Comparison of ENCODE assay signal across 8 cellular contexts in genomic region chr5:157222506-157223230, GRCh38. TPM values are rescaled to one million over a fixed set of nuclear protein-coding genes. Genes with fewer than 3 reads are reported as not detected.
DNase-seq lines count a peak whose midpoint lies in the region; ATAC-seq, FAIRE-seq and TF ChIP-seq lines count a peak whose summit lies in the region.

No MANE protein-coding gene starts in this region.

- peak overlapping the region; percentile 70 for H3K4me3 Mint-ChIP-seq in activated CD8-positive, alpha-beta T cell treated with anti-CD3 and anti-CD28 coated beads, Interleukin-2, amount 10 ng/mL, durations not matched to agents 7 days and 5 days
- no peak overlapping the region for H3K4me3 Mint-ChIP-seq in glutamatergic neuron (ENCODE audit: unreplicated experiment)

- peaks cover 90% of the 10 kb centered on the region for H3K4me1 Mint-ChIP-seq in activated CD8-positive, alpha-beta T cell treated with anti-CD3 and anti-CD28 coated beads, Interleukin-2, amount 10 ng/mL, durations not matched to agents 7 days and 5 days (ENCODE audit: low read depth)
- H3K4me1 Mint-ChIP-seq in glutamatergic neuron (ENCODE audit: low read depth, unreplicated experiment) = no peaks in the 10 kb centered on the region

- H3K9me3 Mint-ChIP-seq in activated CD8-positive, alpha-beta T cell treated with anti-CD3 and anti-CD28 coated beads, Interleukin-2, amount 10 ng/mL, durations not matched to agents 7 days and 5 days (ENCODE audit: insufficient read depth) = no peaks in the 10 kb centered on the region
- no peaks in the 10 kb centered on the region for H3K9me3 Mint-ChIP-seq in glutamatergic neuron (ENCODE audit: unreplicated experiment)

- H3K27me3 Mint-ChIP-seq in activated CD8-positive, alpha-beta T cell treated with anti-CD3 and anti-CD28 coated beads, Interleukin-2, amount 10 ng/mL, durations not matched to agents 7 days and 5 days (ENCODE audit: low read depth) = no peaks in the 10 kb centered on the region
- H3K27me3 Mint-ChIP-seq in glutamatergic neuron (ENCODE audit: unreplicated experiment) = no peaks in the 10 kb centered on the region

- POLR2A ChIA-PET in activated CD8-positive, alpha-beta T cell treated with anti-CD3 and anti-CD28 coated beads, Interleukin-2, amount 10 ng/mL, durations not matched to agents 7 days and 5 days (lab: Charles Lee) = interaction anchor here (0.6 to 11.1 kb wide), 9 partner anchors 9 to 84 kb away, joined by 3 to 148 read pairs (median 3); partner anchors contain the start of gene ITK

- CTCF ChIA-PET in activated CD8-positive, alpha-beta T cell treated with anti-CD3 and anti-CD28 coated beads, Interleukin-2, amount 10 ng/mL, durations not matched to agents 7 days and 5 days (lab: Charles Lee) = interaction anchor here (1.0 to 2.6 kb wide), 2 partner anchors 73 to 120 kb away, joined by 3 to 14 read pairs; no protein-coding TSS in a partner anchor

- TF ChIP-seq CTCF in glutamatergic neuron (IDR thresholded peaks at IDR 0.05; ENCODE audit: partially characterized antibody, unreplicated experiment) = no peak

- peak; percentile 86 for DNase-seq in activated effector memory CD4-positive, alpha-beta T cell treated with anti-CD3 and anti-CD28 coated beads, Interleukin-2, amount 50 U/mL, for 16 hours
- DNase-seq in activated effector memory CD4-positive, alpha-beta T cell treated with Interleukin-2 at 50 U/mL for 16 hours = no peak
- DNase-seq in activated CD8-positive, alpha-beta T cell treated with anti-CD3 and anti-CD28 coated beads, Interleukin-2, amount 10 ng/mL, durations not matched to agents 7 days and 5 days = peak; percentile 79
- DNase-seq in glomerular visceral epithelial cell (ENCODE audit: extremely low spot score) = peak; percentile 87
- DNase-seq in urothelium cell line (ENCODE audit: low spot score) = peak; percentile 65
- no peak for DNase-seq in NCI-H2196 treated with DMSO at 0.1 percent for 48 hours (lab: John Stamatoyannopoulos, UW; ENCODE audit: unreplicated experiment)
- DNase-seq in 8988T = no peak
- DNase-seq in glutamatergic neuron = no peak

- H3K27ac Mint-ChIP-seq in activated CD8-positive, alpha-beta T cell treated with anti-CD3 and anti-CD28 coated beads, Interleukin-2, amount 10 ng/mL, durations not matched to agents 7 days and 5 days = peak overlapping the region; percentile 93
- H3K27ac Mint-ChIP-seq in glutamatergic neuron (ENCODE audit: unreplicated experiment) = no peak overlapping the region

- peak; percentile 52 for FAIRE-seq in urothelium cell line (lab: Jason Lieb, UNC)

- H3K36me3 Mint-ChIP-seq in activated CD8-positive, alpha-beta T cell treated with anti-CD3 and anti-CD28 coated beads, Interleukin-2, amount 10 ng/mL, durations not matched to agents 7 days and 5 days (ENCODE audit: low read depth) = peaks cover 92% of the 10 kb centered on the region
- no peaks in the 10 kb centered on the region for H3K36me3 Mint-ChIP-seq in glutamatergic neuron (ENCODE audit: unreplicated experiment)

- ATAC-seq in activated CD8-positive, alpha-beta T cell treated with anti-CD3 and anti-CD28 coated beads, Interleukin-2, amount 10 ng/mL, durations not matched to agents 7 days and 5 days = peak; percentile 73

RNA-seq across cellular contexts. Expression of gene ITK, which starts 42.0 kb away (rescaled TPM):
- total RNA-seq in activated CD8-positive, alpha-beta T cell treated with anti-CD3 and anti-CD28 coated beads, Interleukin-2, amount 10 ng/mL, durations not matched to agents 7 days and 5 days = 100 to 1,000 TPM; 254 to 263 TPM
- not detected for total RNA-seq in glutamatergic neuron (ENCODE audit: unreplicated experiment)

RNA-seq across cellular contexts. Expression of gene CYFIP2, which starts 43.3 kb away (rescaled TPM):
- 100 to 1,000 TPM; 512 to 516 TPM for total RNA-seq in activated CD8-positive, alpha-beta T cell treated with anti-CD3 and anti-CD28 coated beads, Interleukin-2, amount 10 ng/mL, durations not matched to agents 7 days and 5 days
- total RNA-seq in glutamatergic neuron (ENCODE audit: unreplicated experiment) = 120 TPM

RNA-seq across cellular contexts. Expression of gene GARIN3, which starts 56.6 kb away (rescaled TPM):
- total RNA-seq in activated CD8-positive, alpha-beta T cell treated with anti-CD3 and anti-CD28 coated beads, Interleukin-2, amount 10 ng/mL, durations not matched to agents 7 days and 5 days = not detected
- total RNA-seq in glutamatergic neuron (ENCODE audit: unreplicated experiment) = not detected

Comparison
In these comparisons a context has a peak if more than half of its experiments do, and no peak if none do; other contexts are left out.
1. DNase-seq: peak in activated effector memory CD4-positive, alpha-beta T cell treated with anti-CD3 and anti-CD28 coated beads, Interleukin-2, amount 50 U/mL, for 16 hours (single experiment), activated CD8-positive, alpha-beta T cell treated with anti-CD3 and anti-CD28 coated beads, Interleukin-2, amount 10 ng/mL, durations not matched to agents 7 days and 5 days (single experiment), glomerular visceral epithelial cell (single experiment) and urothelium cell line (single experiment); none in activated effector memory CD4-positive, alpha-beta T cell treated with Interleukin-2 at 50 U/mL for 16 hours (single experiment), NCI-H2196 treated with DMSO at 0.1 percent for 48 hours (single experiment), 8988T (single experiment) and glutamatergic neuron (single experiment).
2. RNA of gene ITK, which starts 42.0 kb away (total RNA-seq): 254 to 263 TPM in activated CD8-positive, alpha-beta T cell treated with anti-CD3 and anti-CD28 coated beads, Interleukin-2, amount 10 ng/mL, durations not matched to agents 7 days and 5 days; not detected in glutamatergic neuron (single experiment); every median in the first group is over 100 times any median in the second.